Comparison of ENCODE assay signal across 12 cellular contexts in the genomic region with DNA sequence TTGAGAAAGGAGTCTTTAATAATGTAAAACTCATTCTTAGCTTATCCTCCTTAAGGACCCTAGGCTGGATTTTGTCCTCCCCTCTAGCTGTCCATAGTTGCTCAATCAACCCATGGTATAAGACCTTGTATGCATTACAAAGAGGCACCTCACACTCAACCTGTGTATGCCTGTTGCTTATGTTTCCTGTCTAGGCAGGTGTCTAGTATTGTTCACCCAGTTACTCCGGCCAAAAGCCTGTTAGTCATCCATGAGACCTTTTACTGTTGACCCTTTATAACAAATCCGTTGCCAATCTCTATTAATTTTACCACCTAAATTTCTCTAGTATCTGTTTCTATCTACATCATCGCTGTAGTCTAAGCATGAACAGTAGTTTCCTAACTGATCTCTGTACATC. TPM values are rescaled to one million over a fixed set of nuclear protein-coding genes. Genes with fewer than 3 reads are reported as not detected.
DNase-seq lines count a peak whose midpoint lies in the region; ATAC-seq, FAIRE-seq and TF ChIP-seq lines count a peak whose summit lies in the region.
"Had no signal": no experiment of that assay in that cellular context is flagged by ENCODE, and none has a peak within 500 bp of the region (broad histone marks: within the 10 kb centered on the region; RNA-seq: fewer than 3 reads in every experiment).

No MANE protein-coding gene starts in this region.

- no peak overlapping the region for H3K4me3 Mint-ChIP-seq in activated T-cell treated with anti-CD3 and anti-CD28 coated beads, Interleukin-2, amount 50 U/mL, for 4 hours

- no peaks in the 10 kb centered on the region for H3K9me3 Mint-ChIP-seq in activated T-cell treated with anti-CD3 and anti-CD28 coated beads, Interleukin-2, amount 50 U/mL, for 4 hours

- no peaks in the 10 kb centered on the region for H3K27me3 Mint-ChIP-seq in activated T-cell treated with anti-CD3 and anti-CD28 coated beads, Interleukin-2, amount 50 U/mL, for 4 hours (ENCODE audit: low read depth)

- peaks cover 8% of the 10 kb centered on the region for H3K36me3 Mint-ChIP-seq in activated T-cell treated with anti-CD3 and anti-CD28 coated beads, Interleukin-2, amount 50 U/mL, for 4 hours (ENCODE audit: insufficient read depth)

- no peak overlapping the region for H3K9ac ChIP-seq in kidney (ENCODE audit: low read length in 2 of 2)
- H3K9ac ChIP-seq: parathyroid adenoma had no signal

- peaks cover 2 to 3% of the 10 kb centered on the region in 2 donors for H3K36me3 ChIP-seq in kidney (ENCODE audit: control insufficient read depth in 1 of 2, insufficient read depth in 2 of 2, low read length in 2 of 2)

- peak overlapping the region; percentile 92 for H3K4me3 ChIP-seq in kidney (ENCODE audit: low read length in 2 of 2)
- H3K4me3 ChIP-seq in foreskin fibroblast (ENCODE audit: low read depth in 1 of 2, low read length in 2 of 2), result no peak overlapping the region
- H3K4me3 ChIP-seq: dorsolateral prefrontal cortex had no signal

- peaks cover 51% of the 10 kb centered on the region for H3K4me1 Mint-ChIP-seq in activated T-cell treated with anti-CD3 and anti-CD28 coated beads, Interleukin-2, amount 50 U/mL, for 4 hours (ENCODE audit: low read depth)

- peaks cover 9 to 11% of the 10 kb centered on the region in 2 donors for H3K4me1 ChIP-seq in kidney (ENCODE audit: control insufficient read depth in 1 of 2, insufficient read depth in 1 of 2, low read depth in 1 of 2, low read length in 2 of 2)

- peak overlapping the region in 1 of 2 donors; percentile 0 for H3K27ac ChIP-seq in kidney (ENCODE audit: low read depth in 2 of 2, low read length in 2 of 2)
- H3K27ac ChIP-seq: dorsolateral prefrontal cortex, parathyroid adenoma had no signal

- TF ChIP-seq CTCF in kidney (IDR thresholded peaks at IDR 0.05; ENCODE audit: borderline replicate concordance, extremely low read depth, insufficient read depth), result no peak
- no peak for TF ChIP-seq CTCF in foreskin fibroblast (IDR thresholded peaks at IDR 0.05; ENCODE audit: low read depth, low read length)

- DNase-seq in kidney, result no peak
- DNase-seq in foreskin fibroblast, result no peak
- no peak for DNase-seq in activated T-cell treated with anti-CD3 and anti-CD28 coated beads, Interleukin-2, amount 50 U/mL, for 4 hours
- DNase-seq in CD1c-positive myeloid dendritic cell (ENCODE audit: extremely low spot score), result no peak
- DNase-seq in NCI-H524 (lab: John Stamatoyannopoulos, UW), result no peak
- DNase-seq: DND-41, dorsolateral prefrontal cortex, NCI-H146 had no signal

- peak; percentile 28 for ATAC-seq in GM18519 (IDR thresholded peaks at IDR 0.05; ENCODE audit: low FRiP score, unreplicated experiment)
- peak; percentile 30 for ATAC-seq in GM21576 (IDR thresholded peaks at IDR 0.05; ENCODE audit: unreplicated experiment)
- peak; percentile 32 for ATAC-seq in HG03460 (IDR thresholded peaks at IDR 0.05; ENCODE audit: unreplicated experiment)
- ATAC-seq in activated T-cell treated with anti-CD3 and anti-CD28 coated beads, Interleukin-2, amount 50 U/mL, for 4 hours, result no peak

- no peaks in the 10 kb centered on the region for H3K9me3 ChIP-seq in kidney (ENCODE audit: control insufficient read depth in 1 of 2, low read length in 2 of 2)

- intact Hi-C loops in kidney (cut with DNase I), result no loop called here

- FAIRE-seq in kidney (lab: Jason Lieb, UNC), result no peak

RNA-seq across cellular contexts. Expression of gene LYPLAL1, which starts 3.7 kb away (rescaled TPM):
- total RNA-seq in kidney, result 50.9 TPM
- polyA plus RNA-seq in kidney (ENCODE audit: insufficient read depth, low read depth, low replicate concordance), result 116 TPM
- 10 to 100 TPM; 14.8 to 18.5 (median 16.9) TPM for total RNA-seq in activated T-cell treated with anti-CD3 and anti-CD28 coated beads, Interleukin-2, amount 50 U/mL, for 4 hours

Comparison
In these comparisons a context has a peak if more than half of its experiments do, and no peak if none do; other contexts are left out.
1. ATAC-seq: peak in GM18519 (single experiment), GM21576 (single experiment) and HG03460 (single experiment); none in activated T-cell treated with anti-CD3 and anti-CD28 coated beads, Interleukin-2, amount 50 U/mL, for 4 hours (0 of 2).
2. H3K4me3 ChIP-seq: peak in kidney (2 of 2); none in foreskin fibroblast (0 of 2).